Comparison of ENCODE assay signal across 8 cellular contexts in genomic region chr21:43865471-43866181, GRCh38. TPM values are rescaled to one million over a fixed set of nuclear protein-coding genes. Genes with fewer than 3 reads are reported as not detected.
DNase-seq lines count a peak whose midpoint lies in the region; ATAC-seq, FAIRE-seq and TF ChIP-seq lines count a peak whose summit lies in the region.

No MANE protein-coding gene starts in this region.

- CTCF ChIA-PET in A549 (lab: Yijun Ruan, JAX) (no interaction called here), SK-N-SH (lab: Yijun Ruan, JAX) (interaction anchor here (1.5 to 2.1 kb wide), 2 partner anchors 55 to 110 kb away, joined by 6 to 8 read pairs; no protein-coding TSS in a partner anchor)

- peak overlapping the region; percentile 52; the same call in 1 of the 2 replicates for H2AFZ ChIP-seq in SK-N-SH (ENCODE audit: low read depth)

- H3F3A ChIP-seq in SK-N-SH (replicated peaks; ENCODE audit: insufficient read depth): no peaks in the 10 kb centered on the region

- no peaks in the 10 kb centered on the region for H3K27me3 ChIP-seq in SK-N-SH (ENCODE audit: insufficient read depth)
- no peaks in the 10 kb centered on the region for H3K27me3 ChIP-seq in small intestine (ENCODE audit: control insufficient read depth in 2 of 2, insufficient read depth in 2 of 2, low read length in 2 of 2)

- no peak for FAIRE-seq in A549 (lab: Jason Lieb, UNC)
- no peak for FAIRE-seq in small intestine (lab: Jason Lieb, UNC)

- H3K9me3 ChIP-seq in A549 (no peaks in the 10 kb centered on the region), SK-N-SH (no peaks in the 10 kb centered on the region), iPS-18c (ENCODE audit: control insufficient read depth, insufficient read depth, low read length) (no peaks in the 10 kb centered on the region), small intestine (ENCODE audit: control insufficient read depth, low read depth) (no peaks in the 10 kb centered on the region)

- H3K9ac ChIP-seq in SK-N-SH: peak overlapping the region; percentile 85

- TF ChIP-seq EP300 in A549 (IDR thresholded peaks at IDR 0.05): no peak
- TF ChIP-seq EP300 in SK-N-SH (IDR thresholded peaks at IDR 0.05; ENCODE audit: borderline replicate concordance in 1 of 2, low read depth in 1 of 2, low read length in 1 of 2): no peak

- TF ChIP-seq POLR2A in A549 (IDR thresholded peaks at IDR 0.05; ENCODE audit: low read length): no peak

- TF ChIP-seq RAD21 in A549 (conservative IDR thresholded peaks at IDR 0.05 in 1 of 2, IDR thresholded peaks at IDR 0.05 in 1 of 2) (no peak), SK-N-SH (IDR thresholded peaks at IDR 0.05; ENCODE audit: low read length) (no peak)

- H3K4me1 ChIP-seq in A549 (peaks cover 10% of the 10 kb centered on the region; the same call in 2 of the 3 replicates), SK-N-SH (ENCODE audit: control insufficient read depth in 1 of 2, insufficient read depth in 2 of 2, low read depth in 1 of 2, low read length in 1 of 2) (peaks cover 8 to 14% of the 10 kb centered on the region in 2 experiments; a peak in 2 of 4 replicates), small intestine (ENCODE audit: control insufficient read depth in 2 of 2, insufficient read depth in 1 of 2, low read depth in 1 of 2, low read length in 1 of 2) (peaks cover 2 to 6% of the 10 kb centered on the region in 2 donors)

- H3K9me2 ChIP-seq in SK-N-SH: no peaks in the 10 kb centered on the region

- H3K79me2 ChIP-seq in SK-N-SH (ENCODE audit: insufficient read depth): peaks cover 49% of the 10 kb centered on the region

- peak overlapping the region; percentile 98 for H3K4me3 ChIP-seq in A549
- H3K4me3 ChIP-seq in SK-N-SH (ENCODE audit: low read depth in 2 of 2, low read length in 1 of 2): peak overlapping the region; percentile 81 to 90
- H3K4me3 ChIP-seq in iPS-18c (ENCODE audit: insufficient read depth, low read depth, low read length): peak overlapping the region; percentile 53; the same call in 1 of the 2 replicates
- H3K4me3 ChIP-seq in small intestine (ENCODE audit: low read depth in 1 of 2, low read length in 2 of 2): peak overlapping the region; percentile 80 to 91

- H3K27ac ChIP-seq in A549: peak overlapping the region; percentile 96 to 97
- peak overlapping the region; percentile 71 to 76 for H3K27ac ChIP-seq in SK-N-SH (ENCODE audit: low read depth in 2 of 2, low read length in 1 of 2)
- H3K27ac ChIP-seq in small intestine (ENCODE audit: low read depth in 1 of 2, low read length in 1 of 2): peak overlapping the region; percentile 89 to 99

- WGBS in A549 (ENCODE audit: missing lambda C conversion rate): 2% methylated on average over 9 of the region's 73 CpGs
- 2% methylated on average over 7 of the region's 73 CpGs for WGBS in SK-N-SH (ENCODE audit: low lambda C conversion rate)
- 1% methylated on average over 34 to 73 of the region's 73 CpGs for WGBS in small intestine, 3 donors

- no peak for TF ChIP-seq CTCF in A549 (IDR thresholded peaks at IDR 0.05)
- no peak for TF ChIP-seq CTCF in SK-N-SH (IDR thresholded peaks at IDR 0.05)

- peaks cover 10 to 25% of the 10 kb centered on the region in 2 experiments for H3K36me3 ChIP-seq in SK-N-SH (replicated peaks in 1 of 2; ENCODE audit: control insufficient read depth in 1 of 2, insufficient read depth in 2 of 2, low read length in 1 of 2)
- peaks cover 0 to 3% of the 10 kb centered on the region in 2 donors for H3K36me3 ChIP-seq in small intestine (ENCODE audit: control insufficient read depth in 2 of 2, insufficient read depth in 2 of 2, low read length in 2 of 2)

- peaks cover 18% of the 10 kb centered on the region; the same call in 1 of the 2 replicates for H4K20me1 ChIP-seq in SK-N-SH (ENCODE audit: insufficient read depth)

- POLR2A ChIA-PET in A549 (lab: Yijun Ruan, JAX): interaction anchor here (0.7 kb wide), 1 partner anchor 49 kb away, joined by 4 read pairs; no protein-coding TSS in a partner anchor
- POLR2A ChIA-PET in SK-N-SH (lab: Yijun Ruan, JAX): no interaction called here

- peak in 1 of 2 experiments; percentile 30 for DNase-seq in A549 (ENCODE audit: low read depth in 1 of 2, low spot score in 1 of 2)
- peak; percentile 83 for DNase-seq in SK-N-SH
- peak; percentile 56 for DNase-seq in astrocyte of the hippocampus (ENCODE audit: low read depth, low spot score)
- peak; percentile 75 for DNase-seq in small intestine
- no peak for DNase-seq in islet precursor cell

- H3K4me2 ChIP-seq in A549 (peak overlapping the region; percentile 91), SK-N-SH (peak overlapping the region; percentile 79)

- ATAC-seq in A549 (peak; percentile 40 to 57; a peak in 4 of 6 replicates), GM19397 (IDR thresholded peaks at IDR 0.05; ENCODE audit: unreplicated experiment) (peak; percentile 42), HG02623 (IDR thresholded peaks at IDR 0.05; ENCODE audit: unreplicated experiment) (no peak)

TF ChIP-seq in A549, 52 proteins besides CTCF, POLR2A, EP300 and RAD21 (continues in another document):
- TF ChIP-seq HMGXB4 (CRISPR knock-in tag; IDR thresholded peaks at IDR 0.05; ENCODE audit: borderline replicate concordance) (no peak), KDM1A (IDR thresholded peaks at IDR 0.05; ENCODE audit: low read depth) (no peak), ZSCAN20 (CRISPR knock-in tag; IDR thresholded peaks at IDR 0.05) (no peak), HOXB5 (CRISPR knock-in tag; IDR thresholded peaks at IDR 0.05) (no peak), CHD2 (IDR thresholded peaks at IDR 0.05; ENCODE audit: low read length, partially characterized antibody) (no peak), ZNF302 (CRISPR knock-in tag; IDR thresholded peaks at IDR 0.05) (no peak), CBX8 (IDR thresholded peaks at IDR 0.05) (no peak), HEYL (CRISPR knock-in tag; IDR thresholded peaks at IDR 0.05) (no peak), NR3C1 (IDR thresholded peaks at IDR 0.05) (no peak)
- TF ChIP-seq, protein P1, sequence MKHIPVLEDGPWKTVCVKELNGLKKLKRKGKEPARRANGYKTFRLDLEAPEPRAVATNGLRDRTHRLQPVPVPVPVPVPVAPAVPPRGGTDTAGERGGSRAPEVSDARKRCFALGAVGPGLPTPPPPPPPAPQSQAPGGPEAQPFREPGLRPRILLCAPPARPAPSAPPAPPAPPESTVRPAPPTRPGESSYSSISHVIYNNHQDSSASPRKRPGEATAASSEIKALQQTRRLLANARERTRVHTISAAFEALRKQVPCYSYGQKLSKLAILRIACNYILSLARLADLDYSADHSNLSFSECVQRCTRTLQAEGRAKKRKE (CRISPR knock-in tag; IDR thresholded peaks at IDR 0.05; ENCODE audit: low read depth): no peak

TF ChIP-seq in SK-N-SH, 30 proteins besides CTCF, POLR2A, EP300 and RAD21:
- TF ChIP-seq EZH2phosphoT487 (IDR thresholded peaks at IDR 0.05; ENCODE audit: borderline replicate concordance, low read depth) (no peak), SIN3A (IDR thresholded peaks at IDR 0.05; ENCODE audit: borderline replicate concordance, low read depth, low read length) (no peak), POLR2AphosphoS5 (IDR thresholded peaks at IDR 0.05; ENCODE audit: low read depth, low read length) (no peak), NFIC (IDR thresholded peaks at IDR 0.05; ENCODE audit: borderline replicate concordance) (no peak), GABPA (IDR thresholded peaks at IDR 0.05; ENCODE audit: low read depth) (no peak), YY1 (IDR thresholded peaks at IDR 0.05; ENCODE audit: low read depth) (no peak)

RNA-seq across cellular contexts. Expression of gene AGPAT3, which starts 0.6 kb away (rescaled TPM):
- polyA plus RNA-seq in A549 (2011; rRNA removed): 18.2 and 19.7 TPM in 2 replicates
- polyA plus RNA-seq in A549 (2012; cell fraction: cytosol; rRNA removed): 18.6 and 21.3 TPM in 2 replicates
- 27.0 and 28.7 TPM in 2 replicates for polyA plus RNA-seq in A549 (2012; cell fraction: nucleus; rRNA removed)
- polyA plus RNA-seq in A549 (2017; fragmentation: RNase III; extraction: RNeasy Plus Mini Kit Qiagen cat#74134 plus additional on column Dnase treatment): 20.3 to 21.2 TPM (median 21.1 TPM) in 3 replicates
- polyA minus RNA-seq in A549 (2011; rRNA and poly(A)+ RNA removed): 28.0 and 41.2 TPM in 2 replicates
- 35.3 and 40.0 TPM in 2 replicates for polyA plus RNA-seq in SK-N-SH (2012; rRNA removed)
- polyA plus RNA-seq in SK-N-SH (2012; cell fraction: cytosol; rRNA removed): 23.8 and 31.4 TPM in 2 replicates
- polyA plus RNA-seq in SK-N-SH (2012; cell fraction: nucleus; rRNA removed): 48.1 and 49.4 TPM in 2 replicates
- 10 to 100 TPM; 21.3 to 43.9 (median 41.6) TPM for polyA plus RNA-seq in small intestine
